In genomic region chrX:97685753-97686152, GRCh38 we compare ENCODE assay signal across 8 cellular contexts.
DNase-seq lines count a peak whose midpoint lies in the region; ATAC-seq, FAIRE-seq and TF ChIP-seq lines count a peak whose summit lies in the region.

No MANE protein-coding gene starts in this region.

- H3K27me3 ChIP-seq in pancreas, result peaks cover 0 to 22% (median 5%) of the 10 kb centered on the region in 4 donors

- H3K9me3 ChIP-seq in pancreas, result no peaks in the 10 kb centered on the region

- peak; percentile 75 for FAIRE-seq in pancreas (lab: Jason Lieb, UNC)

- TF ChIP-seq CTCF in pancreas (IDR thresholded peaks at IDR 0.05), result peak in 3 of 4 donors; percentile 11 to 46 (median 14)

- H3K4me3 ChIP-seq in pancreas, result no peak overlapping the region

- intact Hi-C loops in pancreas (cut with DNase I), result no loop called here

- H3K36me3 ChIP-seq in pancreas, result no peaks in the 10 kb centered on the region

- 34 to 39% methylated on average over 4 of the region's 4 CpGs for WGBS in pancreas, 2 donors

- H3K27ac ChIP-seq in pancreas, result no peak overlapping the region

- DNase-seq in stimulated activated CD4-positive, alpha-beta T cell treated with anti-CD3 and anti-CD28 coated beads, Interleukin-15, amount 100 ng/mL, for 24 hours, result peak; percentile 21
- no peak for DNase-seq in stimulated activated CD4-positive, alpha-beta T cell treated with anti-CD3 and anti-CD28 coated beads, Interleukin-1b, Interleukin-23, amount 100 ng/mL, for 48 hours
- DNase-seq in NCI-H510A treated with DMSO at 0.1 percent for 48 hours (lab: John Stamatoyannopoulos, UW) (peak; percentile 50), dedifferentiated amniotic fluid mesenchymal stem cell (ENCODE audit: extremely low spot score) (peak; percentile 15), pancreas (no peak), amygdala (lab: John Stamatoyannopoulos, UW) (no peak)

- no peaks in the 10 kb centered on the region for H3K4me1 ChIP-seq in pancreas

- ATAC-seq in HG02798 (IDR thresholded peaks at IDR 0.05; ENCODE audit: poor library complexity, unreplicated experiment), result peak; percentile 60
- peak in 2 of 4 donors; percentile 45 to 63 for ATAC-seq in pancreas
- no peak for ATAC-seq in GM21737 (IDR thresholded peaks at IDR 0.05; ENCODE audit: unreplicated experiment)

Comparison
In these comparisons a context has a peak if more than half of its experiments do, and no peak if none do; other contexts are left out.
1. DNase-seq: peak in stimulated activated CD4-positive, alpha-beta T cell treated with anti-CD3 and anti-CD28 coated beads, Interleukin-15, amount 100 ng/mL, for 24 hours (single experiment), NCI-H510A treated with DMSO at 0.1 percent for 48 hours (single experiment) and dedifferentiated amniotic fluid mesenchymal stem cell (single experiment); none in stimulated activated CD4-positive, alpha-beta T cell treated with anti-CD3 and anti-CD28 coated beads, Interleukin-1b, Interleukin-23, amount 100 ng/mL, for 48 hours (single experiment), pancreas (0 of 6) and amygdala (0 of 56).